8 cellular contexts compared by ENCODE assay signal in genomic region chr4:82851902-82852750, GRCh38.
DNase-seq lines count a peak whose midpoint lies in the region; ATAC-seq and TF ChIP-seq lines count a peak whose summit lies in the region.

No MANE protein-coding gene starts in this region.

- H3K4me3 ChIP-seq in foreskin fibroblast (ENCODE audit: low read depth in 1 of 2, low read length in 2 of 2): no peak overlapping the region

- ATAC-seq in SK-N-SH treated with all-trans-retinoic acid at 6 μM for 48 hours (peak; percentile 90), GM19395 (IDR thresholded peaks at IDR 0.05; ENCODE audit: unreplicated experiment) (no peak), HG02840 (IDR thresholded peaks at IDR 0.05; ENCODE audit: low FRiP score, unreplicated experiment) (no peak), HG03439 (IDR thresholded peaks at IDR 0.05; ENCODE audit: unreplicated experiment) (no peak)

- TF ChIP-seq CTCF in GM12874 (IDR thresholded peaks at IDR 0.05; ENCODE audit: insufficient read depth, low read depth, low read length) (peak; percentile 39; the same call in 1 of the 2 replicates), foreskin fibroblast (IDR thresholded peaks at IDR 0.05; ENCODE audit: low read depth, low read length) (peak; percentile 23)

- peak; percentile 16 for DNase-seq in AG20443 (ENCODE audit: low spot score)
- DNase-seq in foreskin fibroblast: peak; percentile 12 to 53
- DNase-seq in HuH-7 (ENCODE audit: low spot score): no peak

TF ChIP-seq in SK-N-SH treated with all-trans-retinoic acid at 6 μM for 48 hours, 23 proteins besides CTCF, POLR2A, EP300 and RAD21:
- TF ChIP-seq ARNTL (CRISPR knock-in tag; IDR thresholded peaks at IDR 0.05; ENCODE audit: borderline replicate concordance, low read depth): no peak
- no peak for TF ChIP-seq ZFP30 (CRISPR knock-in tag; IDR thresholded peaks at IDR 0.05)
- TF ChIP-seq ZC3H10 (CRISPR knock-in tag; IDR thresholded peaks at IDR 0.05): no peak
- no peak for TF ChIP-seq OSR1 (CRISPR knock-in tag; IDR thresholded peaks at IDR 0.05)
- TF ChIP-seq BACH2 (CRISPR knock-in tag; IDR thresholded peaks at IDR 0.05; ENCODE audit: borderline replicate concordance): no peak
- no peak for TF ChIP-seq PATZ1 (CRISPR knock-in tag; IDR thresholded peaks at IDR 0.05; ENCODE audit: borderline replicate concordance)
- TF ChIP-seq, protein P1, sequence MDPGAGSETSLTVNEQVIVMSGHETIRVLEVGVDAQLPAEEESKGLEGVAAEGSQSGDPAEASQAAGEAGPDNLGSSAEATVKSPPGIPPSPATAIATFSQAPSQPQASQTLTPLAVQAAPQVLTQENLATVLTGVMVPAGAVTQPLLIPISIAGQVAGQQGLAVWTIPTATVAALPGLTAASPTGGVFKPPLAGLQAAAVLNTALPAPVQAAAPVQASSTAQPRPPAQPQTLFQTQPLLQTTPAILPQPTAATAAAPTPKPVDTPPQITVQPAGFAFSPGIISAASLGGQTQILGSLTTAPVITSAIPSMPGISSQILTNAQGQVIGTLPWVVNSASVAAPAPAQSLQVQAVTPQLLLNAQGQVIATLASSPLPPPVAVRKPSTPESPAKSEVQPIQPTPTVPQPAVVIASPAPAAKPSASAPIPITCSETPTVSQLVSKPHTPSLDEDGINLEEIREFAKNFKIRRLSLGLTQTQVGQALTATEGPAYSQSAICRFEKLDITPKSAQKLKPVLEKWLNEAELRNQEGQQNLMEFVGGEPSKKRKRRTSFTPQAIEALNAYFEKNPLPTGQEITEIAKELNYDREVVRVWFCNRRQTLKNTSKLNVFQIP (CRISPR knock-in tag; IDR thresholded peaks at IDR 0.05; ENCODE audit: borderline replicate concordance, low read depth): no peak
- no peak for TF ChIP-seq RARB (CRISPR knock-in tag; IDR thresholded peaks at IDR 0.05)
- no peak for TF ChIP-seq GLIS3 (CRISPR knock-in tag; IDR thresholded peaks at IDR 0.05)
- TF ChIP-seq, protein P2, sequence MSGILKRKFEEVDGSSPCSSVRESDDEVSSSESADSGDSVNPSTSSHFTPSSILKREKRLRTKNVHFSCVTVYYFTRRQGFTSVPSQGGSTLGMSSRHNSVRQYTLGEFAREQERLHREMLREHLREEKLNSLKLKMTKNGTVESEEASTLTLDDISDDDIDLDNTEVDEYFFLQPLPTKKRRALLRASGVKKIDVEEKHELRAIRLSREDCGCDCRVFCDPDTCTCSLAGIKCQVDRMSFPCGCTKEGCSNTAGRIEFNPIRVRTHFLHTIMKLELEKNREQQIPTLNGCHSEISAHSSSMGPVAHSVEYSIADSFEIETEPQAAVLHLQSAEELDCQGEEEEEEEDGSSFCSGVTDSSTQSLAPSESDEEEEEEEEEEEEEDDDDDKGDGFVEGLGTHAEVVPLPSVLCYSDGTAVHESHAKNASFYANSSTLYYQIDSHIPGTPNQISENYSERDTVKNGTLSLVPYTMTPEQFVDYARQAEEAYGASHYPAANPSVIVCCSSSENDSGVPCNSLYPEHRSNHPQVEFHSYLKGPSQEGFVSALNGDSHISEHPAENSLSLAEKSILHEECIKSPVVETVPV (CRISPR knock-in tag; IDR thresholded peaks at IDR 0.05): no peak
- TF ChIP-seq TCF4 (CRISPR knock-in tag; IDR thresholded peaks at IDR 0.05; ENCODE audit: borderline replicate concordance): no peak
TF ChIP-seq in SK-N-SH treated with all-trans-retinoic acid at 6 μM for 48 hours: peak in this region for 0.
